Comparison of ENCODE assay signal across 13 cellular contexts in the genomic region with DNA sequence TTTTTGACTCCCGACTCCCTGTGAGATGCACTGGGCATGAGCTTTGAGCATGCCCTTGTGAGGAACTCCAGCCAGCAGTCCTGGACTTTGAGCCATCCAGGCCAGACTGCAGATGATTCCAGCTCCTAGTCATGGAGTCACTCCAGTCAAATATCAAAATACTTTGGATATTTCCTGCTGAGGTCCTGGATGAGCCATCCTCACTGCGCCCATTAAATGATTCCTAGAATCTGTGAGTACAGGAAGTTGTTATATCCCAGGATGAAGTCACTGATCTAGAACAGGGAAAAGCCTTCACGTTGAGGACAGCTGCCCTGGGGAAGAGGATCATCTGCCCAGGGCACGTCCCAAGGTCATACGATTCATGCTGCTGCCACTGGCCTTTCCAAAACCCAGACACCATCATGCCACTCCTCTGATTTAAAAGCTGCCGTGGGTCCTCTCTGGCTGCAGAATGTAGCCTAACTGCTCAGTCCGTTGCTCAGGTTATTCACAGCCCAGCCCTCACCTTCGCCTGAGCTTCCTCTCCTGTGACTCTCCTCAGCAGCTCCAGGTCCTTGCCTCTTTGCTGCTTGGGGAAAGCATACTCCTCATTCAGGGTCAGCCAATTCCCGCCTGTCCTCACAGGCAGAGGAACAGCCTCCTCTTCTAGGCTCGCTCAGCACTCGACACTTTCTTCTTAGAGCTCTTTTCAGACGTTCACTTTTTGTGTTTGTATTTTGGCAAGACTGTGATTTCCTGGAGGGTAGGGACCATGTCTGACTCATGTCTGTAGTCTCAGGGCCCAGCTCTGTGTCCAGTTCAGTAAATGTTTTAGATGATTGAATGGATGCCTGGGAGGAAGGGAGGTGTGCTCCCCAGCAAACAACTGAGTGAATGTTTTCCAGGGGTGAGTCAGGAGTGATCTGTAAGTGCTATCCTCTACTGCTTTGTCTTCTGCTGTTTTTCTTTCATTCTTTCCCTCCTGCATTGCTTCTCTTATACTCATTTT.
DNase-seq lines count a peak whose midpoint lies in the region; ATAC-seq and TF ChIP-seq lines count a peak whose summit lies in the region.
"Had no signal": no experiment of that assay in that cellular context is flagged by ENCODE, and none has a peak within 500 bp of the region (broad histone marks: within the 10 kb centered on the region; RNA-seq: fewer than 3 reads in every experiment).

No MANE protein-coding gene starts in this region.

- H3K4me1 Mint-ChIP-seq in nephron progenitor cell = peaks cover 34% of the 10 kb centered on the region
- H3K4me1 Mint-ChIP-seq: memory B cell had no signal

- H3K4me3 Mint-ChIP-seq in nephron progenitor cell = no peak overlapping the region
- H3K4me3 Mint-ChIP-seq: activated T-cell treated with anti-CD3 and anti-CD28 coated beads, Interleukin-2, amount 50 U/mL, for 4 hours; memory B cell had no signal

- H3K9me3 Mint-ChIP-seq in nephron progenitor cell = no peaks in the 10 kb centered on the region
- H3K9me3 Mint-ChIP-seq: activated T-cell treated with anti-CD3 and anti-CD28 coated beads, Interleukin-2, amount 50 U/mL, for 4 hours; memory B cell had no signal

- peak; percentile 76 for ATAC-seq in esophagus mucosa
- no peak for ATAC-seq in GM21447 (IDR thresholded peaks at IDR 0.05; ENCODE audit: unreplicated experiment)
- ATAC-seq: activated T-cell treated with anti-CD3 and anti-CD28 coated beads, Interleukin-2, amount 50 U/mL, for 4 hours had no signal

- peak overlapping the region; percentile 6 for H3K27ac Mint-ChIP-seq in nephron progenitor cell
- H3K27ac Mint-ChIP-seq: memory B cell had no signal

- TF ChIP-seq CTCF in nephron progenitor cell (IDR thresholded peaks at IDR 0.05) = no peak

- peaks cover 2% of the 10 kb centered on the region for H3K27me3 Mint-ChIP-seq in nephron progenitor cell (ENCODE audit: low read depth, poor library complexity)

- DNase-seq in Daoy (ENCODE audit: low read depth) = peak; percentile 93
- peak; percentile 39 for DNase-seq in NCI-H69 (lab: John Stamatoyannopoulos, UW)
- DNase-seq in nephron progenitor cell = no peak
- no peak for DNase-seq in activated effector memory CD4-positive, alpha-beta T cell treated with anti-CD3 and anti-CD28 coated beads, Interleukin-2, amount 50 U/mL, for 16 hours
- DNase-seq in NCI-H2171 treated with DMSO at 0.1 percent for 48 hours (lab: John Stamatoyannopoulos, UW) = no peak
- no peak for DNase-seq in NCI-H510A treated with DMSO at 0.1 percent for 48 hours (lab: John Stamatoyannopoulos, UW)
- DNase-seq: activated T-cell treated with anti-CD3 and anti-CD28 coated beads, Interleukin-2, amount 50 U/mL, for 4 hours; NCI-H345; retina; testis had no signal

- peaks cover 6% of the 10 kb centered on the region for H3K36me3 Mint-ChIP-seq in nephron progenitor cell (ENCODE audit: low read depth)
- H3K36me3 Mint-ChIP-seq: memory B cell had no signal

Comparison
In these comparisons a context has a peak if more than half of its experiments do, and no peak if none do; other contexts are left out.
1. DNase-seq: peak in Daoy (single experiment) and NCI-H69 (single experiment); none in nephron progenitor cell (single experiment), activated effector memory CD4-positive, alpha-beta T cell treated with anti-CD3 and anti-CD28 coated beads, Interleukin-2, amount 50 U/mL, for 16 hours (single experiment), NCI-H2171 treated with DMSO at 0.1 percent for 48 hours (single experiment) and NCI-H510A treated with DMSO at 0.1 percent for 48 hours (single experiment).